11 cellular contexts compared by ENCODE assay signal in the genomic region with DNA sequence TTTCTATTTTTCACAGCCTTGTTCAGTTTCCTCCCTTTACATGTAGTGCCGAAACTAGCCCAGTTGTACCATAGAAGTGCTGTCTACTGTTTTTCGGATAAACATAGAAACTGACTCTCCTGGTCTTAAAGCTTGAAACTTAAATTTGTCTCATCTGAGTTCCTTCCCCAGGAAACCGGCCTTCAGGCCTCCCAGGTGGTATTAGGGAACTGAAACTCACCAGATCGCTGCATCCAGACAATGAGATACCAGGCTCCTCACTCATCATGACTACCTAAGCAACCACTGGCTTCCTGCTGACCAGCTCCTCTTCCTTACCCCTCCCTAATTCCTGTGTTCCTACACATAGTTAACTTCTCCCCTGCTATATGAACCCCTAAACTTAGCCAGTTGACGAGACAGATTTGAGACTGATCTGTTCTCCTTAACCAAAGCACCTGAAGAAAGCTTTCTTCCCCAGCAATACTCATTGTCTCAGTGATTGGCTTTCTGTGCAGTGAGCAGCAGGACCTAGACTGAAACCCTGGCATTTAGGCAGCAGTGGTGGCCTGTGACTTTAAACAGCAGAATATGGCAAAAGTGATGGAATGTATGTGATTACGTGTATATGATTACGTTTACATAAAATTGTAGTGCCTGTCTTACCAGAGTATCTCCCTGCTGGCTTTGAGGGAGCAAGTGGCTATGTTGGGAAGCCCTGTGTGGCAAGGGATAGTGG.
DNase-seq lines count a peak whose midpoint lies in the region; ATAC-seq and TF ChIP-seq lines count a peak whose summit lies in the region.
"Had no signal": no experiment of that assay in that cellular context is flagged by ENCODE, and none has a peak within 500 bp of the region (broad histone marks: within the 10 kb centered on the region; RNA-seq: fewer than 3 reads in every experiment).

No MANE protein-coding gene starts in this region.

- ATAC-seq in GM21423 (IDR thresholded peaks at IDR 0.05; ENCODE audit: unreplicated experiment) (peak; percentile 94), HG03108 (IDR thresholded peaks at IDR 0.05; ENCODE audit: unreplicated experiment) (peak; percentile 70), PC-3 (0 out of 2 replicates have a peak, but pooled peaks have one; percentile 15)

- POLR2A ChIA-PET in PC-3 (lab: Charles Lee; ENCODE audit: unreplicated experiment), result no interaction called here

- H3K4me2 ChIP-seq in PC-3 (ENCODE audit: low read length), result no peak overlapping the region

- CTCF ChIA-PET in PC-3 (lab: Charles Lee), result no interaction called here

- H3K27ac ChIP-seq in PC-3 (ENCODE audit: low read length) (no peak overlapping the region), ascending aorta (no peak overlapping the region)

- H3K9ac ChIP-seq in PC-3 (ENCODE audit: low read length), result no peak overlapping the region

- no peaks in the 10 kb centered on the region for H3K9me3 ChIP-seq in PC-3 (ENCODE audit: low read length)
- no peaks in the 10 kb centered on the region for H3K9me3 ChIP-seq in ascending aorta

- H3K4me1 ChIP-seq in PC-3 (ENCODE audit: insufficient read depth, low read length), result no peaks in the 10 kb centered on the region
- no peaks in the 10 kb centered on the region for H3K4me1 ChIP-seq in ascending aorta

- H3K79me2 ChIP-seq in PC-3 (ENCODE audit: low read length), result no peaks in the 10 kb centered on the region

- no TSS peak for BruUV-seq in PC-3 (replicated peaks; lab: Mats Ljungman, UMichigan)

- DNase-seq in GM06990 (ENCODE audit: extremely low read depth, insufficient read length) (peak; percentile 46), PC-3 (peak; percentile 4), NCI-H2029 (lab: John Stamatoyannopoulos, UW) (no peak), ascending aorta (ENCODE audit: low spot score in 2 of 2) (no peak), germinal center (ENCODE audit: low spot score) (no peak), NCI-H345 treated with DMSO at 0.1 percent for 48 hours (lab: John Stamatoyannopoulos, UW; ENCODE audit: unreplicated experiment) (no peak)
- DNase-seq: activated CD8-positive, alpha-beta memory T cell treated with anti-CD3 and anti-CD28 coated beads for 24 hours; mesenchymal stem cell; NCI-H446 treated with DMSO at 0.1 percent for 48 hours had no signal

- no peak overlapping the region for H3K4me3 ChIP-seq in GM06990 (replicated peaks; ENCODE audit: low read depth, low read length)
- H3K4me3 ChIP-seq in PC-3 (ENCODE audit: low read length), result no peak overlapping the region
- no peak overlapping the region for H3K4me3 ChIP-seq in ascending aorta

- no peaks in the 10 kb centered on the region for H4K20me1 ChIP-seq in PC-3 (ENCODE audit: low read length)

- H3F3A ChIP-seq in PC-3 (ENCODE audit: low read length, unreplicated experiment), result no peaks in the 10 kb centered on the region

- no peaks in the 10 kb centered on the region for H3K9me2 ChIP-seq in PC-3 (replicated peaks; ENCODE audit: low read length)

- H2AFZ ChIP-seq in PC-3 (ENCODE audit: low read length), result no peak overlapping the region; the same call in 1 of the 2 replicates

- no peak for TF ChIP-seq CTCF in GM06990 (IDR thresholded peaks at IDR 0.05; ENCODE audit: insufficient read depth, low read length, poor library complexity, severe bottlenecking)
- no peak for TF ChIP-seq CTCF in PC-3 (conservative IDR thresholded peaks at IDR 0.05; ENCODE audit: low read depth, low read length)
- TF ChIP-seq CTCF in ascending aorta (IDR thresholded peaks at IDR 0.05), result no peak

- H3K36me3 ChIP-seq in GM06990 (ENCODE audit: control insufficient read depth, insufficient read depth, low read length), result no peaks in the 10 kb centered on the region
- no peaks in the 10 kb centered on the region for H3K36me3 ChIP-seq in PC-3 (ENCODE audit: low read depth, low read length)
- H3K36me3 ChIP-seq in ascending aorta, result no peaks in the 10 kb centered on the region

- H3K27me3 ChIP-seq in GM06990 (replicated peaks; ENCODE audit: control insufficient read depth, insufficient read depth, low read length) (no peaks in the 10 kb centered on the region), PC-3 (ENCODE audit: low read length) (no peaks in the 10 kb centered on the region), ascending aorta (no peaks in the 10 kb centered on the region)

- intact Hi-C loops in PC-3 (cut with micrococcal nuclease), result no loop called here
- intact Hi-C loops in ascending aorta (cut with DNase I), result no loop called here

Comparison
In these comparisons a context has a peak if more than half of its experiments do, and no peak if none do; other contexts are left out.
1. DNase-seq: peak in GM06990 (single experiment) and PC-3 (single experiment); none in NCI-H2029 (single experiment), ascending aorta (0 of 2), germinal center (single experiment) and NCI-H345 treated with DMSO at 0.1 percent for 48 hours (single experiment).
2. ATAC-seq: peak in every context shown above with its lines; median percentile 94 in GM21423; 70 in HG03108; 15 in PC-3.